ENCODE assay signal across 1 cellular context in the genomic region with DNA sequence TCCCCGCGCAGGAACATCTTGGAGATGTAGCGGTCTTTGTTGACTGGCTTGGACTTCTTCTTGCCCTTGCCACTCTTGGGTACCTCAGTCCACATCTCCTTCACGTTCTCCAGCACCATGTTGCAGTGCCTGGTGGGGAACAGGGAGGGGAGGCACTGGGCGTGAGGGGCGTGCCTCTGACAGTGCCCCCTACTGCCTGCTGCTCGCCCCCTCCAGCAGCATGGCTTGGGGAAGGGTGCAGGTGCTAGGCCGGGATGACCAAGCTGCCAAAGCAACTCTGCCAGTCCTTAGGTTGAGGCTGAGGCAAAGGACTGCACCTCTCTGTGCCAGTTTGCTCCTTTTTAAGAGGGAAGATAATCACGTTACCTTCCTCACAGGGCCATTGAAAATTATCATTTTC.
TF ChIP-seq lines count a peak whose summit lies in the region.

No MANE protein-coding gene starts in this region.

TF ChIP-seq in GM12878, 131 proteins besides CTCF, POLR2A, EP300 and RAD21 (continued from another document):
- TF ChIP-seq, protein P1, sequence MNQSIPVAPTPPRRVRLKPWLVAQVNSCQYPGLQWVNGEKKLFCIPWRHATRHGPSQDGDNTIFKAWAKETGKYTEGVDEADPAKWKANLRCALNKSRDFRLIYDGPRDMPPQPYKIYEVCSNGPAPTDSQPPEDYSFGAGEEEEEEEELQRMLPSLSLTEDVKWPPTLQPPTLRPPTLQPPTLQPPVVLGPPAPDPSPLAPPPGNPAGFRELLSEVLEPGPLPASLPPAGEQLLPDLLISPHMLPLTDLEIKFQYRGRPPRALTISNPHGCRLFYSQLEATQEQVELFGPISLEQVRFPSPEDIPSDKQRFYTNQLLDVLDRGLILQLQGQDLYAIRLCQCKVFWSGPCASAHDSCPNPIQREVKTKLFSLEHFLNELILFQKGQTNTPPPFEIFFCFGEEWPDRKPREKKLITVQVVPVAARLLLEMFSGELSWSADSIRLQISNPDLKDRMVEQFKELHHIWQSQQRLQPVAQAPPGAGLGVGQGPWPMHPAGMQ (IDR thresholded peaks at IDR 0.05; ENCODE audit: borderline replicate concordance), result no peak
- TF ChIP-seq NFXL1 (IDR thresholded peaks at IDR 0.05; ENCODE audit: borderline replicate concordance) (no peak), BRCA1 (IDR thresholded peaks at IDR 0.05; ENCODE audit: low read depth, low read length) (no peak), ZSCAN29 (IDR thresholded peaks at IDR 0.05) (no peak), MTA3 (IDR thresholded peaks at IDR 0.05; ENCODE audit: borderline replicate concordance, low read length) (no peak)
- TF ChIP-seq, protein P2, sequence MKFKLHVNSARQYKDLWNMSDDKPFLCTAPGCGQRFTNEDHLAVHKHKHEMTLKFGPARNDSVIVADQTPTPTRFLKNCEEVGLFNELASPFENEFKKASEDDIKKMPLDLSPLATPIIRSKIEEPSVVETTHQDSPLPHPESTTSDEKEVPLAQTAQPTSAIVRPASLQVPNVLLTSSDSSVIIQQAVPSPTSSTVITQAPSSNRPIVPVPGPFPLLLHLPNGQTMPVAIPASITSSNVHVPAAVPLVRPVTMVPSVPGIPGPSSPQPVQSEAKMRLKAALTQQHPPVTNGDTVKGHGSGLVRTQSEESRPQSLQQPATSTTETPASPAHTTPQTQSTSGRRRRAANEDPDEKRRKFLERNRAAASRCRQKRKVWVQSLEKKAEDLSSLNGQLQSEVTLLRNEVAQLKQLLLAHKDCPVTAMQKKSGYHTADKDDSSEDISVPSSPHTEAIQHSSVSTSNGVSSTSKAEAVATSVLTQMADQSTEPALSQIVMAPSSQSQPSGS (IDR thresholded peaks at IDR 0.05; ENCODE audit: low read length), result no peak
- TF ChIP-seq, protein P3, sequence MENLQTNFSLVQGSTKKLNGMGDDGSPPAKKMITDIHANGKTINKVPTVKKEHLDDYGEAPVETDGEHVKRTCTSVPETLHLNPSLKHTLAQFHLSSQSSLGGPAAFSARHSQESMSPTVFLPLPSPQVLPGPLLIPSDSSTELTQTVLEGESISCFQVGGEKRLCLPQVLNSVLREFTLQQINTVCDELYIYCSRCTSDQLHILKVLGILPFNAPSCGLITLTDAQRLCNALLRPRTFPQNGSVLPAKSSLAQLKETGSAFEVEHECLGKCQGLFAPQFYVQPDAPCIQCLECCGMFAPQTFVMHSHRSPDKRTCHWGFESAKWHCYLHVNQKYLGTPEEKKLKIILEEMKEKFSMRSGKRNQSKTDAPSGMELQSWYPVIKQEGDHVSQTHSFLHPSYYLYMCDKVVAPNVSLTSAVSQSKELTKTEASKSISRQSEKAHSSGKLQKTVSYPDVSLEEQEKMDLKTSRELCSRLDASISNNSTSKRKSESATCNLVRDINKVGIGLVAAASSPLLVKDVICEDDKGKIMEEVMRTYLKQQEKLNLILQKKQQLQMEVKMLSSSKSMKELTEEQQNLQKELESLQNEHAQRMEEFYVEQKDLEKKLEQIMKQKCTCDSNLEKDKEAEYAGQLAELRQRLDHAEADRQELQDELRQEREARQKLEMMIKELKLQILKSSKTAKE (IDR thresholded peaks at IDR 0.05; ENCODE audit: low read depth, poor library complexity, severe bottlenecking), result no peak
TF ChIP-seq in GM12878: peak in this region for 0.
